1 cellular context compared by ENCODE assay signal in genomic region chr12:4648499-4649357, GRCh38.
TF ChIP-seq lines count a peak whose summit lies in the region.

Gene AKAP3 (minus strand): TSS chr12:4649051. CDS start chr12:4638196, 10,855 bp downstream.
Gene NDUFA9 (plus strand): TSS chr12:4649114. CDS start chr12:4649127, 13 bp downstream.

TF ChIP-seq in HepG2, 621 proteins besides CTCF, POLR2A, EP300 and RAD21 (continued from another document and continues in another):
- 0 out of 2 replicates have a peak, but pooled peaks have one; percentile 15 for TF ChIP-seq ZNF609 (CRISPR knock-in tag; IDR thresholded peaks at IDR 0.05; ENCODE audit: borderline replicate concordance)
- peak; percentile 73; the same call in 1 of the 2 replicates for TF ChIP-seq FOXK1 (CRISPR knock-in tag; IDR thresholded peaks at IDR 0.05; ENCODE audit: borderline replicate concordance, low read depth)
- 0 out of 2 replicates have a peak, but pooled peaks have one; percentile 30 for TF ChIP-seq ZBTB25 (CRISPR knock-in tag; IDR thresholded peaks at IDR 0.05)
- peak; percentile 91 for TF ChIP-seq KDM2A (CRISPR knock-in tag; IDR thresholded peaks at IDR 0.05; ENCODE audit: borderline replicate concordance, low read depth)
- 0 out of 2 replicates have a peak, but pooled peaks have one; percentile 18 for TF ChIP-seq WIZ (CRISPR knock-in tag; IDR thresholded peaks at IDR 0.05)
- no peak for TF ChIP-seq RNF219 (CRISPR knock-in tag; IDR thresholded peaks at IDR 0.05)
- peak; percentile 44 for TF ChIP-seq XRCC5 (optimal IDR thresholded peaks at IDR 0.05; ENCODE audit: low read length)
- no peak for TF ChIP-seq PAX8 (CRISPR knock-in tag; IDR thresholded peaks at IDR 0.05; ENCODE audit: borderline replicate concordance)
- peak; percentile 76; the same call in 1 of the 2 replicates for TF ChIP-seq ZNF350 (CRISPR knock-in tag; IDR thresholded peaks at IDR 0.05; ENCODE audit: borderline replicate concordance, low read depth)
- peak; percentile 96 for TF ChIP-seq KMT2B (CRISPR knock-in tag; IDR thresholded peaks at IDR 0.05)
- TF ChIP-seq MAFF (IDR thresholded peaks at IDR 0.05; ENCODE audit: low read depth, low read length), result no peak
- TF ChIP-seq MAX (IDR thresholded peaks at IDR 0.05), result peak; percentile 52
- TF ChIP-seq TBL1XR1 (IDR thresholded peaks at IDR 0.05; ENCODE audit: borderline replicate concordance, low read length, partially characterized antibody), result no peak
- 0 out of 2 replicates have a peak, but pooled peaks have one; percentile 17 for TF ChIP-seq ZFY (CRISPR knock-in tag; IDR thresholded peaks at IDR 0.05)
- peak; percentile 59 for TF ChIP-seq MED1 (CRISPR knock-in tag; IDR thresholded peaks at IDR 0.05)
- TF ChIP-seq TOPORS (CRISPR knock-in tag; IDR thresholded peaks at IDR 0.05), result no peak
- TF ChIP-seq HMGXB4 (CRISPR knock-in tag; IDR thresholded peaks at IDR 0.05; ENCODE audit: borderline replicate concordance in 1 of 2, low read depth in 1 of 2), result peak; percentile 50 to 71
- TF ChIP-seq GFI1 (CRISPR knock-in tag; IDR thresholded peaks at IDR 0.05; ENCODE audit: borderline replicate concordance), result 0 out of 2 replicates have a peak, but pooled peaks have one; percentile 43
- TF ChIP-seq ZBTB37 (CRISPR knock-in tag; IDR thresholded peaks at IDR 0.05), result no peak
- peak; percentile 95 for TF ChIP-seq ASH2L (IDR thresholded peaks at IDR 0.05; ENCODE audit: insufficient read length, low read depth, low read length)
- TF ChIP-seq ZNF253 (CRISPR knock-in tag; IDR thresholded peaks at IDR 0.05; ENCODE audit: borderline replicate concordance), result no peak
- no peak for TF ChIP-seq ZFP36L1 (CRISPR knock-in tag; IDR thresholded peaks at IDR 0.05)
- peak; percentile 73 for TF ChIP-seq ZGPAT (CRISPR knock-in tag; IDR thresholded peaks at IDR 0.05)
- TF ChIP-seq TFDP1 (CRISPR knock-in tag; IDR thresholded peaks at IDR 0.05; ENCODE audit: borderline replicate concordance), result peak; percentile 26; the same call in 1 of the 2 replicates
- TF ChIP-seq GABPB1 (CRISPR knock-in tag; IDR thresholded peaks at IDR 0.05), result peak; percentile 64
- peak; percentile 28; the same call in 1 of the 2 replicates for TF ChIP-seq ZNF652 (CRISPR knock-in tag; IDR thresholded peaks at IDR 0.05; ENCODE audit: borderline replicate concordance, low read depth)
- TF ChIP-seq POLR2G (IDR thresholded peaks at IDR 0.05; ENCODE audit: low read depth, low read length), result peak; percentile 93
- peak; percentile 89 for TF ChIP-seq PRDM10 (CRISPR knock-in tag; IDR thresholded peaks at IDR 0.05; ENCODE audit: low read depth)
- TF ChIP-seq KDM5B (CRISPR knock-in tag; IDR thresholded peaks at IDR 0.05; ENCODE audit: borderline replicate concordance), result no peak
- no peak for TF ChIP-seq RFX1 (IDR thresholded peaks at IDR 0.05)
- 0 out of 2 replicates have a peak, but pooled peaks have one; percentile 5 for TF ChIP-seq FOXA3 (CRISPR knock-in tag; IDR thresholded peaks at IDR 0.05)
- TF ChIP-seq CREM (IDR thresholded peaks at IDR 0.05), result peak; percentile 71; the same call in 1 of the 2 replicates
- no peak for TF ChIP-seq CREM (CRISPR knock-in tag; IDR thresholded peaks at IDR 0.05)
- peak; percentile 28; the same call in 1 of the 2 replicates for TF ChIP-seq TBX2 (CRISPR knock-in tag; IDR thresholded peaks at IDR 0.05; ENCODE audit: borderline replicate concordance)
